Comparison of ENCODE assay signal across 2 cellular contexts in genomic region chr19:23134211-23134610, GRCh38. TPM values are rescaled to one million over a fixed set of nuclear protein-coding genes. Genes with fewer than 3 reads are reported as not detected.
"Had no signal": no experiment of that assay in that cellular context is flagged by ENCODE, and none has a peak within 500 bp of the region (broad histone marks: within the 10 kb centered on the region; RNA-seq: fewer than 3 reads in every experiment).

No MANE protein-coding gene starts in this region.

RNA-seq across cellular contexts. Expression of gene ZNF730, which starts 17.4 kb away (rescaled TPM):
- total RNA-seq: MCF 10A, NCI-H460 had no signal
